20 cellular contexts compared by ENCODE assay signal in the genomic region with DNA sequence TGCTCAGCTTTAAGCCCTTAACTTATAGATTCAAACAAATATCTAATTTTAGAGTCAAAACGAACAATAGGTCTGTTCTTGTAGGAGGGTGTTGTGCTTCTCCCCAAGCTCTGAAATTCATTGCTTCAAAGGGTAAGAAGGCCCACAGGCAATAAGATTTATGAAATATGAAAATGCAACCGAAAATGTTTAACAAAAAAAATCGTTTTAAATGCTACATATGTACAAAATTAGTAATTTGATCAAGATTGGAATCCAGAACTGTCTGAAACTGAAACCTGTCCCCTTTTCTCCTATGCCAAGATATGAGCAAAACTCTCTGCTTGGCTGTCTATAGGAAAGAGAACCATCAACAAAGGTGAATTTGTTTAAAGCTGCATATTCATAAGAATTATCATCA.
A peak's percentile ranks its signal among the peaks of the same experiment; 100 is the strongest.
DNase-seq lines count a peak whose midpoint lies in the region; ATAC-seq and TF ChIP-seq lines count a peak whose summit lies in the region.
"Had no signal": no experiment of that assay in that cellular context is flagged by ENCODE, and none has a peak within 500 bp of the region (broad histone marks: within the 10 kb centered on the region; RNA-seq: fewer than 3 reads in every experiment).

No MANE protein-coding gene starts in this region.

- no peaks in the 10 kb centered on the region for H3K9me3 Mint-ChIP-seq in activated CD4-positive, alpha-beta T cell treated with anti-CD3 and anti-CD28 coated beads, Interleukin-2, amount 10 ng/mL, durations not matched to agents 24 days and 14 days
- H3K9me3 Mint-ChIP-seq in HFFc6, result peaks cover 5% of the 10 kb centered on the region; the same call in 1 of the 2 replicates

- H3K27ac Mint-ChIP-seq in activated CD4-positive, alpha-beta T cell treated with anti-CD3 and anti-CD28 coated beads, Interleukin-2, amount 10 ng/mL, durations not matched to agents 24 days and 14 days, result no peak overlapping the region
- H3K27ac Mint-ChIP-seq in HFFc6, result no peak overlapping the region
- H3K27ac Mint-ChIP-seq: CD8-positive, alpha-beta memory T cell had no signal

- DNase-seq in GM12865 (ENCODE audit: low read depth), result peak; percentile 46
- no peak for DNase-seq in OCI-M1 (lab: John Stamatoyannopoulos, UW)
- DNase-seq in activated CD4-positive, alpha-beta T cell treated with anti-CD3 and anti-CD28 coated beads, Interleukin-2, amount 10 ng/mL, durations not matched to agents 24 days and 14 days, result no peak
- no peak for DNase-seq in COR-L47 (lab: John Stamatoyannopoulos, UW)
- DNase-seq in HFFc6, result no peak
- DNase-seq: CD8-positive, alpha-beta memory T cell; GDM1; KG1; NCI-H1105; NCI-H146; NCI-H2029; NCI-H2227 treated with DMSO at 0.1 percent for 48 hours; NCI-H524; NCI-H82; T-helper 1 cell had no signal

- peak; percentile 51 for ATAC-seq in GM19351 (IDR thresholded peaks at IDR 0.05; ENCODE audit: unreplicated experiment)
- ATAC-seq in HG02798 (IDR thresholded peaks at IDR 0.05; ENCODE audit: poor library complexity, unreplicated experiment), result peak; percentile 50
- peak; percentile 62 for ATAC-seq in HG03565 (IDR thresholded peaks at IDR 0.05; ENCODE audit: unreplicated experiment)
- ATAC-seq: Right ventricle myocardium inferior had no signal

- no peaks in the 10 kb centered on the region for H3K27me3 Mint-ChIP-seq in activated CD4-positive, alpha-beta T cell treated with anti-CD3 and anti-CD28 coated beads, Interleukin-2, amount 10 ng/mL, durations not matched to agents 24 days and 14 days
- peaks cover 5% of the 10 kb centered on the region; the same call in 1 of the 2 replicates for H3K27me3 Mint-ChIP-seq in HFFc6 (ENCODE audit: insufficient read depth)

- H3K4me3 Mint-ChIP-seq in activated CD4-positive, alpha-beta T cell treated with anti-CD3 and anti-CD28 coated beads, Interleukin-2, amount 10 ng/mL, durations not matched to agents 24 days and 14 days, result no peak overlapping the region
- H3K4me3 Mint-ChIP-seq in HFFc6, result no peak overlapping the region
- H3K4me3 Mint-ChIP-seq: CD8-positive, alpha-beta memory T cell had no signal

- H3K4me1 Mint-ChIP-seq in activated CD4-positive, alpha-beta T cell treated with anti-CD3 and anti-CD28 coated beads, Interleukin-2, amount 10 ng/mL, durations not matched to agents 24 days and 14 days, result no peaks in the 10 kb centered on the region
- no peaks in the 10 kb centered on the region for H3K4me1 Mint-ChIP-seq in HFFc6 (ENCODE audit: low read depth)
- H3K4me1 Mint-ChIP-seq: CD8-positive, alpha-beta memory T cell had no signal

- H3K4me3 ChIP-seq in GM12865 (ENCODE audit: low read depth, low read length), result no peak overlapping the region
- H3K4me3 ChIP-seq: SJSA1 had no signal

- no peaks in the 10 kb centered on the region for H3K36me3 Mint-ChIP-seq in activated CD4-positive, alpha-beta T cell treated with anti-CD3 and anti-CD28 coated beads, Interleukin-2, amount 10 ng/mL, durations not matched to agents 24 days and 14 days (ENCODE audit: low read depth)
- H3K36me3 Mint-ChIP-seq in HFFc6 (ENCODE audit: low read depth), result no peaks in the 10 kb centered on the region
- H3K36me3 Mint-ChIP-seq: CD8-positive, alpha-beta memory T cell had no signal

- TF ChIP-seq CTCF in GM12865 (IDR thresholded peaks at IDR 0.05; ENCODE audit: insufficient read depth, low read depth, low read length, missing control alignments) (no peak), HFFc6 (IDR thresholded peaks at IDR 0.05) (no peak)

- intact Hi-C loops in activated CD4-positive, alpha-beta T cell treated with anti-CD3 and anti-CD28 coated beads, Interleukin-2, amount 10 ng/mL, durations not matched to agents 24 days and 14 days (cut with micrococcal nuclease), result no loop called here
